In genomic region chr19:40755248-40755624, GRCh38 we compare ENCODE assay signal across 1 cellular context.
TF ChIP-seq lines count a peak whose summit lies in the region.

No MANE protein-coding gene starts in this region.

TF ChIP-seq in H1, 55 proteins besides CTCF, POLR2A, EP300 and RAD21:
- no peak for TF ChIP-seq BCL11A (IDR thresholded peaks at IDR 0.05; ENCODE audit: low read depth in 2 of 2, low read length in 2 of 2)
- TF ChIP-seq BACH1 (IDR thresholded peaks at IDR 0.05; ENCODE audit: low read length): no peak
